In genomic region chr11:6389921-6390717, GRCh38 we compare ENCODE assay signal across 8 cellular contexts.
DNase-seq lines count a peak whose midpoint lies in the region; ATAC-seq and TF ChIP-seq lines count a peak whose summit lies in the region.

SMPD1 (plus strand) TSS chr11:6390474; CDS start chr11:6390599, 125 bp downstream.

- ATAC-seq in GM19023 (IDR thresholded peaks at IDR 0.05; ENCODE audit: unreplicated experiment) = peak; percentile 97
- ATAC-seq in HG03196 (IDR thresholded peaks at IDR 0.05; ENCODE audit: unreplicated experiment) = peak; percentile 97

- no peak for TF ChIP-seq CTCF in AG09319 (IDR thresholded peaks at IDR 0.05; ENCODE audit: low read depth, low read length)

- peak; percentile 49 for DNase-seq in AG09319 (ENCODE audit: extremely low read depth, low read depth)
- peak; percentile 82 for DNase-seq in NCI-H226
- peak; percentile 90 for DNase-seq in activated CD4-positive, CD25-positive, alpha-beta regulatory T cell treated with anti-CD3 and anti-CD28 coated beads, Interleukin-2, amount 50 U/mL, for 72 hours
- peak; percentile 88 for DNase-seq in cerebellar cortex (ENCODE audit: low spot score)
- peak; percentile 96 for DNase-seq in islet precursor cell
- peak; percentile 93 for DNase-seq in stimulated activated CD4-positive, alpha-beta T cell treated with anti-CD3 and anti-CD28 coated beads, Interleukin-12 subunit alpha, Interleukin-12 subunit beta, amount 100 ng/mL, for 4 hours

Comparison
In these comparisons a context has a peak if more than half of its experiments do, and no peak if none do; other contexts are left out.
1. Peak in every context shown above with its lines: DNase-seq and ATAC-seq.